Comparison of ENCODE assay signal across 20 cellular contexts in genomic region chr7:157543791-157544190, GRCh38.
"Had no signal": no experiment of that assay in that cellular context is flagged by ENCODE, and none has a peak within 500 bp of the region (broad histone marks: within the 10 kb centered on the region; RNA-seq: fewer than 3 reads in every experiment).

No MANE protein-coding gene starts in this region.

- H3K27ac ChIP-seq: dorsolateral prefrontal cortex, esophagus squamous epithelium, gastroesophageal sphincter, parathyroid adenoma, prostate gland, right lobe of liver, stomach had no signal

- H3K27me3 Mint-ChIP-seq: central memory CD8-positive, alpha-beta T cell; stimulated activated naive B cell treated with anti-CD40 and anti-IgM and Interleukin-4, amounts not matched to agents 10 μg/mL and 1 μg/mL and 100 μg/mL, for 72 hours had no signal

- H3K4me3 ChIP-seq: dorsolateral prefrontal cortex, esophagus squamous epithelium, gastroesophageal sphincter, mucosa of descending colon, prostate gland, right lobe of liver, stomach had no signal

- ATAC-seq: gastroesophageal sphincter; mucosa of descending colon; naive thymus-derived CD8-positive, alpha-beta T cell; right lobe of liver had no signal

- H3K9me3 ChIP-seq: esophagus squamous epithelium, gastroesophageal sphincter, mucosa of descending colon, prostate gland, right lobe of liver, stomach had no signal

- H3K27me3 ChIP-seq: dorsolateral prefrontal cortex, esophagus squamous epithelium, right lobe of liver, stomach had no signal

- H3K4me3 Mint-ChIP-seq: central memory CD8-positive, alpha-beta T cell; stimulated activated naive B cell treated with anti-CD40 and anti-IgM and Interleukin-4, amounts not matched to agents 10 μg/mL and 1 μg/mL and 100 μg/mL, for 72 hours had no signal

- H3K9me3 Mint-ChIP-seq: central memory CD8-positive, alpha-beta T cell; naive thymus-derived CD8-positive, alpha-beta T cell had no signal

- H3K36me3 ChIP-seq: esophagus squamous epithelium, prostate gland, right lobe of liver had no signal

- H3K27ac Mint-ChIP-seq: stimulated activated naive B cell treated with anti-CD40 and anti-IgM and Interleukin-4, amounts not matched to agents 10 μg/mL and 1 μg/mL and 100 μg/mL, for 72 hours had no signal

- H3K4me1 ChIP-seq: esophagus squamous epithelium, gastroesophageal sphincter, parathyroid adenoma, prostate gland, right lobe of liver, stomach had no signal

- H3K79me2 ChIP-seq: parathyroid adenoma had no signal

- H2AFZ ChIP-seq: parathyroid adenoma had no signal

- DNase-seq: cortex of kidney; effector CD8-positive, alpha-beta T cell; esophagus squamous epithelium; foreskin fibroblast; occipital lobe; stimulated activated CD4-positive, alpha-beta T cell treated with anti-CD3 and anti-CD28 coated beads, Interleukin-15, amount 100 ng/mL, for 24 hours; stimulated activated CD4-positive, alpha-beta T cell treated with anti-CD3 and anti-CD28 coated beads, Interleukin-1b, Interleukin-23, amount 100 ng/mL, for 48 hours; stimulated activated CD4-positive, alpha-beta T cell treated with anti-CD3 and anti-CD28 coated beads, Interleukin-4, amount 100 ng/mL, for 24 hours; stimulated activated naive B cell treated with anti-CD40 and anti-IgM and Interleukin-4, amounts not matched to agents 10 μg/mL and 1 μg/mL and 100 μg/mL, for 72 hours; stomach; substantia nigra; trophoblast cell had no signal
